In genomic region chr10:3783721-3784432, GRCh38 we compare ENCODE assay signal across 7 cellular contexts. TPM values are rescaled to one million over a fixed set of nuclear protein-coding genes. Genes with fewer than 3 reads are reported as not detected.
DNase-seq lines count a peak whose midpoint lies in the region; ATAC-seq, FAIRE-seq and TF ChIP-seq lines count a peak whose summit lies in the region.

No MANE protein-coding gene starts in this region.

- peak overlapping the region; percentile 93 for H3K4me3 ChIP-seq in GM12875 (ENCODE audit: low read depth, low read length)
- peak overlapping the region; percentile 89 to 95 (median 92) for H3K4me3 ChIP-seq in endothelial cell of umbilical vein (replicated peaks in 1 of 3; ENCODE audit: insufficient read depth in 1 of 3, low read depth in 1 of 3, low read length in 3 of 3)
- peak overlapping the region; percentile 89 for H3K4me3 ChIP-seq in upper lobe of right lung

- H3K9me3 ChIP-seq in endothelial cell of umbilical vein (replicated peaks; ENCODE audit: control insufficient read depth, insufficient read depth, low read length) (no peaks in the 10 kb centered on the region), upper lobe of right lung (no peaks in the 10 kb centered on the region)

- H3K4me1 ChIP-seq in endothelial cell of umbilical vein (ENCODE audit: control insufficient read depth, extremely low read depth, insufficient read depth, low read length) (peaks cover 41% of the 10 kb centered on the region), upper lobe of right lung (peaks cover 26% of the 10 kb centered on the region)

- H3K27me3 ChIP-seq in endothelial cell of umbilical vein (ENCODE audit: control insufficient read depth in 2 of 2, insufficient read depth in 2 of 2, low read length in 2 of 2) (no peaks in the 10 kb centered on the region), upper lobe of right lung (no peaks in the 10 kb centered on the region)

- peak overlapping the region; percentile 97 for H3K27ac Mint-ChIP-seq in activated B cell treated with CpG ODN at 0.5 μM for 24 hours
- peak overlapping the region; percentile 99 for H3K27ac Mint-ChIP-seq in mesothelial cell of epicardium

- no peaks in the 10 kb centered on the region for H4K20me1 ChIP-seq in endothelial cell of umbilical vein (replicated peaks; ENCODE audit: control insufficient read depth, extremely low read depth, insufficient read depth, low read length)

- no peak for FAIRE-seq in endothelial cell of umbilical vein (lab: Jason Lieb, UNC)

- no peaks in the 10 kb centered on the region for H3K9me3 Mint-ChIP-seq in activated B cell treated with CpG ODN at 0.5 μM for 24 hours
- peaks cover 1% of the 10 kb centered on the region for H3K9me3 Mint-ChIP-seq in mesothelial cell of epicardium

- H3K36me3 ChIP-seq in endothelial cell of umbilical vein (ENCODE audit: control insufficient read depth in 2 of 2, extremely low read depth in 1 of 2, insufficient read depth in 2 of 2, low read length in 2 of 2) (peaks cover 28 to 35% of the 10 kb centered on the region in 2 experiments), upper lobe of right lung (peaks cover 38% of the 10 kb centered on the region)

- peak overlapping the region; percentile 95 for H3K27ac ChIP-seq in endothelial cell of umbilical vein (ENCODE audit: insufficient read depth, low read depth, low read length)
- peak overlapping the region; percentile 100 for H3K27ac ChIP-seq in upper lobe of right lung

- H3K27me3 Mint-ChIP-seq in activated B cell treated with CpG ODN at 0.5 μM for 24 hours (no peaks in the 10 kb centered on the region), mesothelial cell of epicardium (ENCODE audit: low read depth) (no peaks in the 10 kb centered on the region)

- intact Hi-C loops in activated B cell treated with CpG ODN at 0.5 μM for 24 hours (cut with micrococcal nuclease) (loop anchor here (1.0 to 10.0 kb wide), 8 partner anchors 45 to 983 kb away; partner anchors contain the start of gene PITRM1), endothelial cell of umbilical vein (cut with micrococcal nuclease) (loop anchor here (1.0 to 2.0 kb wide), 6 partner anchors 153 to 879 kb away; no protein-coding TSS in a partner anchor), upper lobe of right lung (cut with DNase I) (no loop called here)

- no peak for ATAC-seq in activated B cell treated with CpG ODN at 0.5 μM for 24 hours (ENCODE audit: low read depth)
- ATAC-seq in upper lobe of right lung, result peak; percentile 1

- H3K9me1 ChIP-seq in endothelial cell of umbilical vein (replicated peaks; ENCODE audit: control insufficient read depth, extremely low read depth, insufficient read depth, low read length), result no peaks in the 10 kb centered on the region

- no peak overlapping the region for H2AFZ ChIP-seq in endothelial cell of umbilical vein (ENCODE audit: low read depth, low read length)

- H3K36me3 Mint-ChIP-seq in activated B cell treated with CpG ODN at 0.5 μM for 24 hours (ENCODE audit: low read depth) (peaks cover 58% of the 10 kb centered on the region), mesothelial cell of epicardium (peaks cover 24% of the 10 kb centered on the region)

- H3K79me2 ChIP-seq in endothelial cell of umbilical vein (ENCODE audit: control insufficient read depth, insufficient read depth, low read length), result peaks cover 64% of the 10 kb centered on the region

- TF ChIP-seq CTCF in GM12875 (IDR thresholded peaks at IDR 0.05; ENCODE audit: borderline replicate concordance, insufficient read depth, low read depth, low read length) (no peak), activated B cell treated with CpG ODN at 0.5 μM for 24 hours (IDR thresholded peaks at IDR 0.05) (no peak), endothelial cell of umbilical vein (IDR thresholded peaks at IDR 0.05; ENCODE audit: extremely low read depth in 1 of 2, insufficient read depth in 1 of 2, low read depth in 1 of 2, low read length in 2 of 2) (no peak), mesothelial cell of epicardium (IDR thresholded peaks at IDR 0.05; ENCODE audit: unreplicated experiment) (no peak), upper lobe of right lung (IDR thresholded peaks at IDR 0.05) (no peak)

- DNase-seq in NCI-H187 (lab: John Stamatoyannopoulos, UW), result peak; percentile 57 to 72
- peak; percentile 28 for DNase-seq in activated B cell treated with CpG ODN at 0.5 μM for 24 hours
- DNase-seq in endothelial cell of umbilical vein (ENCODE audit: low read depth, low spot score), result peak; percentile 59
- peak in 1 of 2 experiments; percentile 57 for DNase-seq in mesothelial cell of epicardium (ENCODE audit: low spot score in 2 of 2, unreplicated experiment in 2 of 2)
- DNase-seq in upper lobe of right lung, result no peak
- no peak for DNase-seq in T1000 (lab: John Stamatoyannopoulos, UW)

- peak overlapping the region; percentile 95 for H3K4me2 ChIP-seq in endothelial cell of umbilical vein (ENCODE audit: insufficient read depth, low read length)

- peaks cover 47% of the 10 kb centered on the region for H3K4me1 Mint-ChIP-seq in activated B cell treated with CpG ODN at 0.5 μM for 24 hours
- peaks cover 52% of the 10 kb centered on the region for H3K4me1 Mint-ChIP-seq in mesothelial cell of epicardium

- peak overlapping the region; percentile 100 for H3K9ac ChIP-seq in endothelial cell of umbilical vein (replicated peaks; ENCODE audit: extremely low read depth, insufficient read depth, low read length)

- CTCF ChIA-PET in activated B cell treated with CpG ODN at 0.5 μM for 24 hours (lab: Charles Lee) (interaction anchor here (1.2 to 1.5 kb wide), 3 partner anchors 8 to 544 kb away, joined by 3 to 4 read pairs (median 3); no protein-coding TSS in a partner anchor), endothelial cell of umbilical vein (lab: Charles Lee) (interaction anchor here (0.8 to 2.7 kb wide), 4 partner anchors 26 to 873 kb away, joined by 3 to 6 read pairs (median 4); no protein-coding TSS in a partner anchor)

- no peak for TF ChIP-seq POLR2A in endothelial cell of umbilical vein (IDR thresholded peaks at IDR 0.05; ENCODE audit: low read depth, low read length)

- POLR2A ChIA-PET in activated B cell treated with CpG ODN at 0.5 μM for 24 hours (lab: Charles Lee) (interaction anchor here (0.6 to 6.8 kb wide), 44 partner anchors 10 to 873 kb away, joined by 3 to 191 read pairs (median 10); no protein-coding TSS in a partner anchor), endothelial cell of umbilical vein (lab: Charles Lee) (interaction anchor here (0.7 to 2.8 kb wide), 12 partner anchors 17 to 987 kb away, joined by 3 to 31 read pairs (median 6); no protein-coding TSS in a partner anchor)

- BruUV-seq in endothelial cell of umbilical vein (replicated peaks; lab: Mats Ljungman, UMichigan), result TSS peak; percentile 23

- dilution Hi-C loops in endothelial cell of umbilical vein (cut with MboI; ENCODE audit: extremely low pct_ligation_motif_present, low sequenced_read_pairs), result no loop called here

- H3K4me3 Mint-ChIP-seq in activated B cell treated with CpG ODN at 0.5 μM for 24 hours (peak overlapping the region; percentile 91), mesothelial cell of epicardium (peak overlapping the region; percentile 86)

TF ChIP-seq in endothelial cell of umbilical vein, 7 proteins besides CTCF, POLR2A, EP300 and RAD21:
- TF ChIP-seq MYC (IDR thresholded peaks at IDR 0.05; ENCODE audit: low read depth, low read length), result no peak
- TF ChIP-seq POLR2AphosphoS5 (IDR thresholded peaks at IDR 0.05; ENCODE audit: insufficient read depth, low read depth, low read length), result no peak
- no peak for TF ChIP-seq FOS (IDR thresholded peaks at IDR 0.05; ENCODE audit: borderline replicate concordance, insufficient read depth, low read length)
- no peak for TF ChIP-seq EZH2 (IDR thresholded peaks at IDR 0.05; ENCODE audit: borderline replicate concordance, low read depth, low read length, severe bottlenecking)
TF ChIP-seq in endothelial cell of umbilical vein: peak in this region for 0.

RNA-seq across cellular contexts. Expression of gene KLF6, which starts 1.1 kb away (rescaled TPM):
- total RNA-seq in activated B cell treated with CpG ODN at 0.5 μM for 24 hours (134 and 151 TPM in 2 replicates), endothelial cell of umbilical vein (307 and 330 TPM in 2 replicates), mesothelial cell of epicardium (99.1 to 117 TPM (median 106 TPM) in 3 replicates), upper lobe of right lung (247 TPM)
- 144 and 183 TPM in 2 replicates for polyA plus RNA-seq in endothelial cell of umbilical vein
- polyA plus RNA-seq in endothelial cell of umbilical vein (2011; cell fraction: cytosol; rRNA removed), result 117 and 146 TPM in 2 replicates
- polyA plus RNA-seq in endothelial cell of umbilical vein (2011; cell fraction: nucleus; rRNA removed), result 913 and 1,014 TPM in 2 replicates
- polyA plus RNA-seq in endothelial cell of umbilical vein (2012), result 258 and 323 TPM in 2 replicates
- polyA minus RNA-seq in endothelial cell of umbilical vein, result 717 and 821 TPM in 2 replicates
- polyA minus RNA-seq in endothelial cell of umbilical vein (2011; cell fraction: cytosol; rRNA and poly(A)+ RNA removed), result 6.0 TPM
- 1,291 and 1,303 TPM in 2 replicates for polyA minus RNA-seq in endothelial cell of umbilical vein (2011; cell fraction: nucleus; rRNA and poly(A)+ RNA removed)

Comparison
In these comparisons a context has a peak if more than half of its experiments do, and no peak if none do; other contexts are left out.
1. DNase-seq: peak in NCI-H187 (2 of 2), activated B cell treated with CpG ODN at 0.5 μM for 24 hours (single experiment) and endothelial cell of umbilical vein (single experiment); none in upper lobe of right lung (single experiment) and T1000 (single experiment).
2. Peak in every context shown above with its lines, with median percentiles within 50 percentile points of each other: H3K4me3 ChIP-seq.